12 cellular contexts compared by ENCODE assay signal in the genomic region with DNA sequence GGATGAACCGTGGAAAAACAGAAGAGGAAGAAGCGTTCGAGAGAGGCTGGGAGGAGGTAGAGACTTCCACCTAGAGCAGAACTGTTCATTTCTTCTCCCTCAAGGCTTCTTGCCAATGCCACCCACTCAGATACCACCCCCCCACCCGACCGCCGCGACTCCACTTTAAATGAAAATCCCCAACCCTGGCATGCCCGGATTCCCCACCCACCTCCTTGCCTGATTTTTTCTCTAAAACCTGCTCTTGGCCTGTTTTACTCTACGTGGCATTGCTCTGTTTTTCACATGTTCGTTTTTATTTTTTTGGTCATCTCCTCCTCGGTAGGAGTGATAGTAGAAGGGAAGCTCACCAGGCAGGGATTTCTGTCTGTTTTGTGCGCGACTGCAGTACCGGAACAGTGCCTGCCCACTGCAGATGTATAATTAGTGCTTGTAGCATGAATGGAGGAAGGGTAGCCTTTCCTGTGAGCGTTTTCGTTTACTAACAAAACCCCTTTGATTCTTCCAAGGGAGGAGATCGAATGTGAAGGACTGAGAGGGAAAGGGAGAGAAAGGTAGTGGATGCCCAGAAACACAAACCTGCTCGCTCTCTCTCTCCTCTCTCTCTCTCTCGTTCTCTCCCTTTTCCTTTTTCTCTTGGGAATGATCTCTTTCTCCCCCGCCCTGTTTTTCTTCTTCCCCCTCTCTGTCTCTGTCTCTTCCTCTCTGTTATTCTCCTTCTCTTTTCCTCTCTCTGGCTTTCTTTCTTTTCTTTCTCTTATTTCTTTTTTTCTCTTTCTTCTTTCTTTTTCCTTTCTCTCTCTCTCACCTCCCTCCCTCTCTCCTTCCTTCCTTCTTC. TPM values are rescaled to one million over a fixed set of nuclear protein-coding genes. Genes with fewer than 3 reads are reported as not detected.
DNase-seq lines count a peak whose midpoint lies in the region; ATAC-seq and TF ChIP-seq lines count a peak whose summit lies in the region.
"Had no signal": no experiment of that assay in that cellular context is flagged by ENCODE, and none has a peak within 500 bp of the region (broad histone marks: within the 10 kb centered on the region; RNA-seq: fewer than 3 reads in every experiment).

No MANE protein-coding gene starts in this region.

- H3K9me3 Mint-ChIP-seq in activated CD4-positive, alpha-beta T cell treated with anti-CD3 and anti-CD28 coated beads, Interleukin-2, amount 10 ng/mL, durations not matched to agents 24 days and 14 days, result no peaks in the 10 kb centered on the region
- H3K9me3 Mint-ChIP-seq in activated naive CD8-positive, alpha-beta T cell treated with anti-CD3 and anti-CD28 coated beads, Interleukin-2, amount 10 ng/mL, durations not matched to agents 7 days and 5 days, result no peaks in the 10 kb centered on the region
- H3K9me3 Mint-ChIP-seq in osteocyte (ENCODE audit: unreplicated experiment), result no peaks in the 10 kb centered on the region

- DNase-seq in activated CD4-positive, alpha-beta T cell treated with anti-CD3 and anti-CD28 coated beads, Interleukin-2, amount 10 ng/mL, durations not matched to agents 24 days and 14 days, result peak; percentile 63
- DNase-seq in activated CD4-positive, alpha-beta T cell treated with anti-CD3 and anti-CD28 coated beads, Interleukin-2, amount 50 U/mL, for 1 hour, result no peak
- DNase-seq in MV-4-11 (lab: John Stamatoyannopoulos, UW) (peak; percentile 66), osteocyte (ENCODE audit: extremely low spot score, unreplicated experiment) (no peak), COLO668 (lab: John Stamatoyannopoulos, UW; ENCODE audit: unreplicated experiment) (no peak)
- DNase-seq in activated naive CD8-positive, alpha-beta T cell treated with anti-CD3 and anti-CD28 coated beads, Interleukin-2, amount 10 ng/mL, durations not matched to agents 7 days and 5 days, result no peak
- DNase-seq in effector CD4-positive, alpha-beta T cell, result no peak
- DNase-seq: HCEC 1CT, NCI-H226 had no signal

- peaks cover 57% of the 10 kb centered on the region for H3K4me1 Mint-ChIP-seq in activated CD4-positive, alpha-beta T cell treated with anti-CD3 and anti-CD28 coated beads, Interleukin-2, amount 10 ng/mL, durations not matched to agents 24 days and 14 days
- H3K4me1 Mint-ChIP-seq in activated naive CD8-positive, alpha-beta T cell treated with anti-CD3 and anti-CD28 coated beads, Interleukin-2, amount 10 ng/mL, durations not matched to agents 7 days and 5 days, result peaks cover 46% of the 10 kb centered on the region
- peaks cover 34% of the 10 kb centered on the region for H3K4me1 Mint-ChIP-seq in osteocyte (ENCODE audit: unreplicated experiment)

- peak overlapping the region; percentile 91 for H3K4me3 Mint-ChIP-seq in activated CD4-positive, alpha-beta T cell treated with anti-CD3 and anti-CD28 coated beads, Interleukin-2, amount 10 ng/mL, durations not matched to agents 24 days and 14 days
- peak overlapping the region; percentile 81 for H3K4me3 Mint-ChIP-seq in activated naive CD8-positive, alpha-beta T cell treated with anti-CD3 and anti-CD28 coated beads, Interleukin-2, amount 10 ng/mL, durations not matched to agents 7 days and 5 days
- peak overlapping the region; percentile 16 for H3K4me3 Mint-ChIP-seq in osteocyte (ENCODE audit: unreplicated experiment)

- H3K27me3 Mint-ChIP-seq in activated CD4-positive, alpha-beta T cell treated with anti-CD3 and anti-CD28 coated beads, Interleukin-2, amount 10 ng/mL, durations not matched to agents 24 days and 14 days, result peaks cover 44% of the 10 kb centered on the region
- H3K27me3 Mint-ChIP-seq in activated naive CD8-positive, alpha-beta T cell treated with anti-CD3 and anti-CD28 coated beads, Interleukin-2, amount 10 ng/mL, durations not matched to agents 7 days and 5 days, result peaks cover 41% of the 10 kb centered on the region
- peaks cover 53% of the 10 kb centered on the region for H3K27me3 Mint-ChIP-seq in osteocyte (ENCODE audit: unreplicated experiment)

- intact Hi-C loops in activated CD4-positive, alpha-beta T cell treated with anti-CD3 and anti-CD28 coated beads, Interleukin-2, amount 10 ng/mL, durations not matched to agents 24 days and 14 days (cut with micrococcal nuclease), result loop anchor here (2.0 kb wide), 1 partner anchor 70 kb away; no protein-coding TSS in a partner anchor

- H3K27ac Mint-ChIP-seq in activated CD4-positive, alpha-beta T cell treated with anti-CD3 and anti-CD28 coated beads, Interleukin-2, amount 10 ng/mL, durations not matched to agents 24 days and 14 days, result peak overlapping the region; percentile 80
- peak overlapping the region; percentile 76 for H3K27ac Mint-ChIP-seq in activated naive CD8-positive, alpha-beta T cell treated with anti-CD3 and anti-CD28 coated beads, Interleukin-2, amount 10 ng/mL, durations not matched to agents 7 days and 5 days
- H3K27ac Mint-ChIP-seq in osteocyte (ENCODE audit: unreplicated experiment), result no peak overlapping the region

- H3K36me3 Mint-ChIP-seq in activated CD4-positive, alpha-beta T cell treated with anti-CD3 and anti-CD28 coated beads, Interleukin-2, amount 10 ng/mL, durations not matched to agents 24 days and 14 days (ENCODE audit: low read depth), result peaks cover 29% of the 10 kb centered on the region
- H3K36me3 Mint-ChIP-seq in activated naive CD8-positive, alpha-beta T cell treated with anti-CD3 and anti-CD28 coated beads, Interleukin-2, amount 10 ng/mL, durations not matched to agents 7 days and 5 days, result peaks cover 2% of the 10 kb centered on the region
- no peaks in the 10 kb centered on the region for H3K36me3 Mint-ChIP-seq in osteocyte (ENCODE audit: unreplicated experiment)

- TF ChIP-seq CTCF in osteocyte (IDR thresholded peaks at IDR 0.05), result no peak

- no peak for ATAC-seq in activated naive CD8-positive, alpha-beta T cell treated with anti-CD3 and anti-CD28 coated beads, Interleukin-2, amount 10 ng/mL, durations not matched to agents 7 days and 5 days (ENCODE audit: low read depth)
- ATAC-seq in HG02884 (IDR thresholded peaks at IDR 0.05; ENCODE audit: unreplicated experiment), result no peak
- ATAC-seq: gastroesophageal sphincter had no signal

- POLR2A ChIA-PET in activated naive CD8-positive, alpha-beta T cell treated with anti-CD3 and anti-CD28 coated beads, Interleukin-2, amount 10 ng/mL, durations not matched to agents 7 days and 5 days (lab: Charles Lee), result no interaction called here

RNA-seq across cellular contexts. Expression of a gene that starts 2.2 kb away (rescaled TPM):
- total RNA-seq in activated CD4-positive, alpha-beta T cell treated with anti-CD3 and anti-CD28 coated beads, Interleukin-2, amount 10 ng/mL, durations not matched to agents 24 days and 14 days, result 46.8 and 47.4 TPM in 2 replicates
- 1 to 10 TPM; 6.9 to 7.7 TPM for total RNA-seq in activated naive CD8-positive, alpha-beta T cell treated with anti-CD3 and anti-CD28 coated beads, Interleukin-2, amount 10 ng/mL, durations not matched to agents 7 days and 5 days
- total RNA-seq in osteocyte, result 0.42 and 0.54 TPM in 2 replicates
- total RNA-seq: bronchial epithelial cell had no signal

RNA-seq across cellular contexts. Expression of a gene that starts 57.9 kb away (rescaled TPM):
- total RNA-seq in activated CD4-positive, alpha-beta T cell treated with anti-CD3 and anti-CD28 coated beads, Interleukin-2, amount 10 ng/mL, durations not matched to agents 24 days and 14 days, result 6.1 and 6.4 TPM in 2 replicates
- total RNA-seq in activated naive CD8-positive, alpha-beta T cell treated with anti-CD3 and anti-CD28 coated beads, Interleukin-2, amount 10 ng/mL, durations not matched to agents 7 days and 5 days, result 1 to 10 TPM; 2.6 to 3.7 TPM
- 1.4 and 1.5 TPM in 2 replicates for total RNA-seq in osteocyte

Comparison
In these comparisons a context has a peak if more than half of its experiments do, and no peak if none do; other contexts are left out.
1. DNase-seq: peak in activated CD4-positive, alpha-beta T cell treated with anti-CD3 and anti-CD28 coated beads, Interleukin-2, amount 10 ng/mL, durations not matched to agents 24 days and 14 days (single experiment) and MV-4-11 (single experiment); none in activated CD4-positive, alpha-beta T cell treated with anti-CD3 and anti-CD28 coated beads, Interleukin-2, amount 50 U/mL, for 1 hour (single experiment), activated naive CD8-positive, alpha-beta T cell treated with anti-CD3 and anti-CD28 coated beads, Interleukin-2, amount 10 ng/mL, durations not matched to agents 7 days and 5 days (single experiment), osteocyte (single experiment), effector CD4-positive, alpha-beta T cell (single experiment) and COLO668 (single experiment).
2. H3K4me3 Mint-ChIP-seq: peak in every context shown above with its lines; median percentile 91 in activated CD4-positive, alpha-beta T cell treated with anti-CD3 and anti-CD28 coated beads, Interleukin-2, amount 10 ng/mL, durations not matched to agents 24 days and 14 days; 81 in activated naive CD8-positive, alpha-beta T cell treated with anti-CD3 and anti-CD28 coated beads, Interleukin-2, amount 10 ng/mL, durations not matched to agents 7 days and 5 days; 16 in osteocyte.